ENCODE assay signal across 1 cellular context in the genomic region with DNA sequence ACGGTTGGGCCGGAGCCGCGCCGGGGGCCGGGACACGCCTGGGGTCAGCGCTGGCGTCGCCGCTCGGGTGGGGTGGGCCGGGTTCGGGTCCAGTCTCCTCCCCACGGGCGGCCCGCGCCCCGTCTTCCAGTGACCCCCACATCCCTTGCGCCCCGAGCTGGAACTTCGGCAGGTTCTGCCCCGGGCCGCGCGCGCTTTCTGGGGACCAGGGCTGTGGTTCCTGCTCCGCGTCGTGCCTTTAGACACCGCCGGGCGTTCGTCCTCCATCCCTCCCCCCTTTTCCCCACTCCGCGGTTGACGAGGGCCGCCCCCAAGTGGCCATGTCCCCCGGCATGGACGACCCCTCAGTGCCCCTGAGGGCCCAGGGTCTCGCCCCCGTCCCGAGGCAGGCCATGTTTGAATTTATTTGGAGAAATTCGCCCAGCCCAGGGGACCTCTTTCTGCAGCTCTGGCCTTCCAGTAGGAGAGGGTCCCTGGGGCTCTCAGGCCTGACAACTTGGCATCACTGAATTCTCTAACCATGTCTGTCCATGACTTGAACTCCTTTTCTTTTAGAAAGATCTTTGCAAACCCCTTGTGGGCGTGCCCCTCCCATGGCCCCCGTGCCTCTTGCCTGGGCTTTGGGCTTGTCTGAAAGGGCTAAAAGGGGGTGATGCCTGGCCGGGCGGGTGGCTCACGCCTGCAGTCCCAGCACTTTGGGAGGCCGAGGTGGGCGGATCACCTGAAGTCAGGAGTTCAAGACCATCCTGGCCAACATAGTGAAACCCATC.
TF ChIP-seq lines count a peak whose summit lies in the region.

No MANE protein-coding gene starts in this region.

TF ChIP-seq in A549, 52 proteins besides CTCF, POLR2A, EP300 and RAD21 (continued from another document):
- no peak for TF ChIP-seq ZFP36 (IDR thresholded peaks at IDR 0.05; ENCODE audit: borderline replicate concordance, partially characterized antibody)
